Comparison of ENCODE assay signal across 25 cellular contexts in genomic region chr2:166230724-166231070, GRCh38.
DNase-seq lines count a peak whose midpoint lies in the region; ATAC-seq, FAIRE-seq and TF ChIP-seq lines count a peak whose summit lies in the region.
"Had no signal": no experiment of that assay in that cellular context is flagged by ENCODE, and none has a peak within 500 bp of the region (broad histone marks: within the 10 kb centered on the region; RNA-seq: fewer than 3 reads in every experiment).

No MANE protein-coding gene starts in this region.

- no peak overlapping the region for H3K4me2 ChIP-seq in mammary epithelial cell (ENCODE audit: insufficient read depth, low read depth, low read length)

- no peaks in the 10 kb centered on the region for H3K9me3 Mint-ChIP-seq in Calu3 (ENCODE audit: low read depth, unreplicated experiment)
- H3K9me3 Mint-ChIP-seq: T-cell had no signal

- WGBS in mammary epithelial cell (ENCODE audit: low coverage, missing lambda C conversion rate), result 50% methylated on average over 2 of the region's 2 CpGs
- WGBS in liver, result 49% methylated on average over 2 of the region's 2 CpGs

- H3K36me3 ChIP-seq in mammary epithelial cell (ENCODE audit: insufficient read depth, low read length) (no peaks in the 10 kb centered on the region), liver (ENCODE audit: control insufficient read depth in 4 of 4, insufficient read depth in 3 of 4, low read depth in 1 of 4, low read length in 3 of 4) (no peaks in the 10 kb centered on the region), kidney (ENCODE audit: control insufficient read depth in 1 of 2, insufficient read depth in 2 of 2, low read length in 2 of 2) (no peaks in the 10 kb centered on the region)

- H3K9ac ChIP-seq in mammary epithelial cell (ENCODE audit: insufficient read depth, low read length), result no peak overlapping the region
- no peak overlapping the region for H3K9ac ChIP-seq in liver (ENCODE audit: low read depth in 1 of 2, low read length in 2 of 2)
- no peak overlapping the region for H3K9ac ChIP-seq in kidney (ENCODE audit: low read length in 2 of 2)

- H3K27me3 Mint-ChIP-seq in Calu3 (ENCODE audit: unreplicated experiment), result no peaks in the 10 kb centered on the region
- H3K27me3 Mint-ChIP-seq: CD8-positive, alpha-beta memory T cell; T-cell had no signal

- H3K4me1 Mint-ChIP-seq in Calu3 (ENCODE audit: low read depth, unreplicated experiment), result peaks cover 31% of the 10 kb centered on the region
- H3K4me1 Mint-ChIP-seq: CD8-positive, alpha-beta memory T cell; T-cell had no signal

- no peak overlapping the region for H3K4me3 ChIP-seq in mammary epithelial cell (replicated peaks in 1 of 3; ENCODE audit: insufficient read depth in 1 of 3, low read depth in 2 of 3, low read length in 3 of 3)
- no peak overlapping the region for H3K4me3 ChIP-seq in liver (ENCODE audit: low read depth in 1 of 3, low read length in 3 of 3)
- no peak overlapping the region for H3K4me3 ChIP-seq in kidney (ENCODE audit: low read length in 2 of 2)

- H3K79me2 ChIP-seq in mammary epithelial cell (ENCODE audit: insufficient read depth, low read length), result no peaks in the 10 kb centered on the region

- H3K9me3 ChIP-seq in mammary epithelial cell (replicated peaks; ENCODE audit: insufficient read depth, low read length) (no peaks in the 10 kb centered on the region), liver (ENCODE audit: control insufficient read depth in 4 of 4, low read length in 3 of 4) (no peaks in the 10 kb centered on the region), kidney (ENCODE audit: control insufficient read depth in 1 of 2, low read length in 2 of 2) (no peaks in the 10 kb centered on the region)

- no peak for TF ChIP-seq RAD21 in liver (IDR thresholded peaks at IDR 0.05)

- H2AFZ ChIP-seq in mammary epithelial cell (ENCODE audit: low read depth, low read length), result peak overlapping the region; percentile 41

- no peak overlapping the region for H3K27ac ChIP-seq in mammary epithelial cell (ENCODE audit: insufficient read depth, low read depth, low read length)
- peak overlapping the region; percentile 90 to 97 for H3K27ac ChIP-seq in liver (ENCODE audit: low read depth in 1 of 2, low read length in 2 of 2)
- H3K27ac ChIP-seq in kidney (ENCODE audit: low read depth in 2 of 2, low read length in 2 of 2), result peak overlapping the region in 1 of 2 donors; percentile 84

- peaks cover 5% of the 10 kb centered on the region for H3K36me3 Mint-ChIP-seq in Calu3 (ENCODE audit: insufficient read depth, unreplicated experiment)
- H3K36me3 Mint-ChIP-seq: CD8-positive, alpha-beta memory T cell; T-cell had no signal

- peak overlapping the region; percentile 31 for H3K4me3 Mint-ChIP-seq in Calu3 (ENCODE audit: low read depth, unreplicated experiment)
- H3K4me3 Mint-ChIP-seq: CD8-positive, alpha-beta memory T cell; T-cell had no signal

- CTCF ChIA-PET in Calu3 (lab: Charles Lee) (no interaction called here), mammary epithelial cell (lab: Charles Lee; ENCODE audit: low non-redundant PET) (no interaction called here)

- dilution Hi-C loops in mammary epithelial cell (cut with HindIII; ENCODE audit: low sequenced_read_pairs), result no loop called here

- TF ChIP-seq CTCF in Calu3 (IDR thresholded peaks at IDR 0.05; ENCODE audit: unreplicated experiment) (no peak), mammary epithelial cell (conservative IDR thresholded peaks at IDR 0.05 in 1 of 2, IDR thresholded peaks at IDR 0.05 in 1 of 2; ENCODE audit: extremely low read depth in 1 of 2, insufficient read depth in 1 of 2, low read depth in 1 of 2, low read length in 2 of 2) (no peak), liver (IDR thresholded peaks at IDR 0.05; ENCODE audit: low read depth, low read length, missing input control) (no peak), kidney (IDR thresholded peaks at IDR 0.05; ENCODE audit: borderline replicate concordance, extremely low read depth, insufficient read depth) (no peak)

- intact Hi-C loops in Calu3 (cut with micrococcal nuclease; ENCODE audit: unreplicated experiment), result loop anchor here (10.0 kb wide), 1 partner anchor 436 kb away; the partner anchor contains the start of gene GALNT3
- intact Hi-C loops in mammary epithelial cell (cut with micrococcal nuclease), result no loop called here
- intact Hi-C loops in kidney (cut with DNase I), result no loop called here

- H3K27me3 ChIP-seq in mammary epithelial cell (ENCODE audit: insufficient read depth, low read length), result no peaks in the 10 kb centered on the region
- H3K27me3 ChIP-seq in liver (ENCODE audit: control insufficient read depth in 4 of 4, insufficient read depth in 4 of 4, low read length in 3 of 4), result no peaks in the 10 kb centered on the region

- no TSS peak for BruUV-seq in Calu3 (replicated peaks; lab: Mats Ljungman, UMichigan)
- no TSS peak for BruUV-seq in mammary epithelial cell (replicated peaks; lab: Mats Ljungman, UMichigan)

- H3K4me1 ChIP-seq in mammary epithelial cell (ENCODE audit: insufficient read depth, low read length) (peaks cover 10% of the 10 kb centered on the region), liver (ENCODE audit: control insufficient read depth in 4 of 4, insufficient read depth in 4 of 4, low read length in 3 of 4) (peaks cover 6 to 22% (median 9%) of the 10 kb centered on the region in 4 donors), kidney (ENCODE audit: control insufficient read depth in 1 of 2, insufficient read depth in 1 of 2, low read depth in 1 of 2, low read length in 2 of 2) (peaks cover 3 to 15% of the 10 kb centered on the region in 2 donors)

- no peak for FAIRE-seq in kidney (lab: Jason Lieb, UNC)
- FAIRE-seq: D721Med, G401.6 had no signal

- no peaks in the 10 kb centered on the region for H4K20me1 ChIP-seq in mammary epithelial cell (ENCODE audit: insufficient read depth, low read length)

- in situ Hi-C loops in mammary epithelial cell (cut with MboI; ENCODE audit: low sequenced_read_pairs in 2 of 2), result no loop called here

- no peak for DNase-seq in Calu3
- peak; percentile 15 for DNase-seq in M059J (ENCODE audit: low read depth)
- no peak for DNase-seq in mammary epithelial cell
- no peak for DNase-seq in NCI-H146 treated with DMSO at 0.1 percent for 48 hours (lab: John Stamatoyannopoulos, UW; ENCODE audit: unreplicated experiment)
- DNase-seq in kidney, result no peak
- no peak for DNase-seq in anterior cingulate cortex (lab: John Stamatoyannopoulos, UW)
- DNase-seq: ACHN; C1 segment of cervical spinal cord; CD8-positive, alpha-beta memory T cell; DND-41; KG1; NCI-H1417 treated with DMSO at 0.1 percent for 48 hours; NCI-H2029; NCI-H2171; NCI-H446; NCI-H748 treated with DMSO at 0.1 percent for 48 hours; NK-92 treated with Interleukin-12 subunit alpha and Interleukin-12 subunit beta, amount 100 ng/mL, for 24 hours; OCI-M1; SHP77 treated with DMSO at 0.1 percent for 48 hours; T-cell had no signal

- no peak for ATAC-seq in HG03045 (IDR thresholded peaks at IDR 0.05; ENCODE audit: unreplicated experiment)
- ATAC-seq: SK-N-SH treated with all-trans-retinoic acid at 6 μM for 48 hours, T-cell had no signal

- H3K27ac Mint-ChIP-seq in Calu3 (ENCODE audit: unreplicated experiment), result peak overlapping the region; percentile 75
- H3K27ac Mint-ChIP-seq: CD8-positive, alpha-beta memory T cell; T-cell had no signal

TF ChIP-seq in liver, 16 proteins besides CTCF, POLR2A, EP300 and RAD21:
- TF ChIP-seq SP1 (IDR thresholded peaks at IDR 0.05), result no peak
- TF ChIP-seq FOXA1 (IDR thresholded peaks at IDR 0.05), result no peak
- TF ChIP-seq GABPA (IDR thresholded peaks at IDR 0.05 in 1 of 2, conservative IDR thresholded peaks at IDR 0.05 in 1 of 2), result no peak
- TF ChIP-seq ATF3 (IDR thresholded peaks at IDR 0.05), result no peak
- TF ChIP-seq REST (IDR thresholded peaks at IDR 0.05), result no peak
- no peak for TF ChIP-seq HNF4G (IDR thresholded peaks at IDR 0.05)
- TF ChIP-seq NR2F2 (IDR thresholded peaks at IDR 0.05), result no peak
- TF ChIP-seq FOXA2 (IDR thresholded peaks at IDR 0.05), result no peak
- TF ChIP-seq TAF1 (conservative IDR thresholded peaks at IDR 0.05), result no peak
